Comparison of ENCODE assay signal across 19 cellular contexts in the genomic region with DNA sequence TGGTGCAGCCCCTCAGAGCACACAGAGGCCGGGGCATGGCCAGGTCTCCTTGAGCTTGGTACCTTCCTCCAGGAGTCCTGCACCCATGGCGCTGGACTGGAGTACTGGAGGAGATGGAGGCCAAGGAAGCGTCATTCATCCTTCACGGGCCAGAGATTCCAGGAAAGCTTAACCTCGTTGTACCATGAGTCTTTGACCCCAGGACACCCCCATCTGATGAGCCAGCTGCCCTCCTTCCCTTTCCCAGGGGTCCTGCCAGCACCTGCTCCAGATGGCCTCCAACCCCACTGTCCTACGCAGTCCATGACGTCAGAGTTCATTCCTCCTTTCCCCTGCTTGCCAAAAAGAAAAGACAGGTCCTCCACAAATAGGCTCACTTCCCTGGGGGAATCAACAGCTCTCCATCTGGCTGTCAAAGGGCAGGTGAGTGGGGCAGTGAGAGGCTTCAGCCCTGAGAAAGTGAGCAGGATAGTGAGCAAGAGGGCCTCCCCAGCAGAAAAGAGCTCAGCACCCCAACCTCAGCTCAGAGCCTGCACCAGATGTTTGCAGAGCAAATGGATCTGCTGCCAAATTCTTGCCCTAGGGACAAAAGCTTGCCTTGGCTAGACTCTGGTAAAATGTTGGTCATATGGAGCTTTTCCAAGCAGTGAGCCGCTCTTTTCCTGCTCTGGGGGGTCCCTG. TPM values are rescaled to one million over a fixed set of nuclear protein-coding genes. Genes with fewer than 3 reads are reported as not detected.
DNase-seq lines count a peak whose midpoint lies in the region; ATAC-seq and TF ChIP-seq lines count a peak whose summit lies in the region.
"Had no signal": no experiment of that assay in that cellular context is flagged by ENCODE, and none has a peak within 500 bp of the region (broad histone marks: within the 10 kb centered on the region; RNA-seq: fewer than 3 reads in every experiment).

No MANE protein-coding gene starts in this region.

- intact Hi-C loops in sciatic nerve (cut with DNase I), result no loop called here

- H3K27me3 Mint-ChIP-seq in glutamatergic neuron (ENCODE audit: unreplicated experiment), result peaks cover 28% of the 10 kb centered on the region
- H3K27me3 Mint-ChIP-seq in endothelial cell (ENCODE audit: unreplicated experiment), result peaks cover 7% of the 10 kb centered on the region

- H3K4me3 Mint-ChIP-seq in glutamatergic neuron (ENCODE audit: unreplicated experiment) (peak overlapping the region; percentile 15), endothelial cell (ENCODE audit: unreplicated experiment) (no peak overlapping the region)
- H3K4me3 Mint-ChIP-seq: activated naive CD8-positive, alpha-beta T cell treated with anti-CD3 and anti-CD28 coated beads, Interleukin-2, amount 10 ng/mL, durations not matched to agents 7 days and 5 days; activated T-cell treated with anti-CD3 and anti-CD28 coated beads, Interleukin-2, amount 50 U/mL, for 72 hours had no signal

- peak; percentile 75 for ATAC-seq in sciatic nerve
- ATAC-seq in HG02885 (IDR thresholded peaks at IDR 0.05; ENCODE audit: poor library complexity, unreplicated experiment), result no peak
- ATAC-seq: activated T-cell treated with anti-CD3 and anti-CD28 coated beads, Interleukin-2, amount 50 U/mL, for 72 hours; left lung had no signal

- H3K4me1 Mint-ChIP-seq in glutamatergic neuron (ENCODE audit: low read depth, unreplicated experiment) (peaks cover 42% of the 10 kb centered on the region), endothelial cell (ENCODE audit: unreplicated experiment) (peaks cover 36% of the 10 kb centered on the region)

- H3K36me3 Mint-ChIP-seq in glutamatergic neuron (ENCODE audit: unreplicated experiment) (no peaks in the 10 kb centered on the region), endothelial cell (ENCODE audit: low read depth, unreplicated experiment) (no peaks in the 10 kb centered on the region)
- H3K36me3 Mint-ChIP-seq: activated naive CD8-positive, alpha-beta T cell treated with anti-CD3 and anti-CD28 coated beads, Interleukin-2, amount 10 ng/mL, durations not matched to agents 7 days and 5 days had no signal

- H3K27ac Mint-ChIP-seq in glutamatergic neuron (ENCODE audit: unreplicated experiment) (peak overlapping the region; percentile 48), endothelial cell (ENCODE audit: unreplicated experiment) (no peak overlapping the region)
- H3K27ac Mint-ChIP-seq: activated naive CD8-positive, alpha-beta T cell treated with anti-CD3 and anti-CD28 coated beads, Interleukin-2, amount 10 ng/mL, durations not matched to agents 7 days and 5 days; activated T-cell treated with anti-CD3 and anti-CD28 coated beads, Interleukin-2, amount 50 U/mL, for 72 hours had no signal

- peaks cover 15% of the 10 kb centered on the region for H3K9me3 Mint-ChIP-seq in glutamatergic neuron (ENCODE audit: unreplicated experiment)
- H3K9me3 Mint-ChIP-seq in endothelial cell (ENCODE audit: unreplicated experiment), result no peaks in the 10 kb centered on the region
- H3K9me3 Mint-ChIP-seq: activated naive CD8-positive, alpha-beta T cell treated with anti-CD3 and anti-CD28 coated beads, Interleukin-2, amount 10 ng/mL, durations not matched to agents 7 days and 5 days; activated T-cell treated with anti-CD3 and anti-CD28 coated beads, Interleukin-2, amount 50 U/mL, for 72 hours had no signal

- DNase-seq in AG20443 (ENCODE audit: low spot score) (peak; percentile 7), NCI-H69 (lab: John Stamatoyannopoulos, UW) (peak; percentile 58), glutamatergic neuron (no peak), sciatic nerve (ENCODE audit: low spot score) (peak; percentile 55), nucleus accumbens (lab: John Stamatoyannopoulos, UW) (no peak), endothelial cell (ENCODE audit: low spot score) (no peak)
- DNase-seq in stimulated activated naive CD4-positive, alpha-beta T cell treated with Interleukin-2 at 50 U/mL for 16 hours (lab: John Stamatoyannopoulos, UW), result no peak
- DNase-seq: activated CD4-positive, alpha-beta T cell treated with anti-CD3 and anti-CD28 coated beads, Interleukin-2, amount 50 U/mL, for 1 hour; COR-L47; effector CD8-positive, alpha-beta T cell; GOT3; NCI-H1092; T1000 had no signal

- TF ChIP-seq CTCF in glutamatergic neuron (IDR thresholded peaks at IDR 0.05; ENCODE audit: partially characterized antibody, unreplicated experiment), result no peak
- TF ChIP-seq CTCF in endothelial cell (IDR thresholded peaks at IDR 0.05; ENCODE audit: unreplicated experiment), result no peak

RNA-seq across cellular contexts. Expression of a gene that starts 4.5 kb away (rescaled TPM):
- total RNA-seq in glutamatergic neuron (ENCODE audit: unreplicated experiment) (18.5 TPM), sciatic nerve (0.67 TPM), endothelial cell (ENCODE audit: unreplicated experiment) (11.4 TPM)
- total RNA-seq: cardiac muscle cell, GM12878, left lung had no signal

RNA-seq across cellular contexts. Expression of a gene that starts 30.8 kb away (rescaled TPM):
- total RNA-seq in glutamatergic neuron (ENCODE audit: unreplicated experiment) (42.1 TPM), sciatic nerve (46.5 TPM), endothelial cell (ENCODE audit: unreplicated experiment) (42.1 TPM)

Comparison
In these comparisons a context has a peak if more than half of its experiments do, and no peak if none do; other contexts are left out.
1. DNase-seq: peak in AG20443 (single experiment), NCI-H69 (single experiment) and sciatic nerve (single experiment); none in glutamatergic neuron (single experiment), nucleus accumbens (0 of 56), stimulated activated naive CD4-positive, alpha-beta T cell treated with Interleukin-2 at 50 U/mL for 16 hours (single experiment) and endothelial cell (single experiment).